ENCODE assay signal across 2 cellular contexts in the genomic region with DNA sequence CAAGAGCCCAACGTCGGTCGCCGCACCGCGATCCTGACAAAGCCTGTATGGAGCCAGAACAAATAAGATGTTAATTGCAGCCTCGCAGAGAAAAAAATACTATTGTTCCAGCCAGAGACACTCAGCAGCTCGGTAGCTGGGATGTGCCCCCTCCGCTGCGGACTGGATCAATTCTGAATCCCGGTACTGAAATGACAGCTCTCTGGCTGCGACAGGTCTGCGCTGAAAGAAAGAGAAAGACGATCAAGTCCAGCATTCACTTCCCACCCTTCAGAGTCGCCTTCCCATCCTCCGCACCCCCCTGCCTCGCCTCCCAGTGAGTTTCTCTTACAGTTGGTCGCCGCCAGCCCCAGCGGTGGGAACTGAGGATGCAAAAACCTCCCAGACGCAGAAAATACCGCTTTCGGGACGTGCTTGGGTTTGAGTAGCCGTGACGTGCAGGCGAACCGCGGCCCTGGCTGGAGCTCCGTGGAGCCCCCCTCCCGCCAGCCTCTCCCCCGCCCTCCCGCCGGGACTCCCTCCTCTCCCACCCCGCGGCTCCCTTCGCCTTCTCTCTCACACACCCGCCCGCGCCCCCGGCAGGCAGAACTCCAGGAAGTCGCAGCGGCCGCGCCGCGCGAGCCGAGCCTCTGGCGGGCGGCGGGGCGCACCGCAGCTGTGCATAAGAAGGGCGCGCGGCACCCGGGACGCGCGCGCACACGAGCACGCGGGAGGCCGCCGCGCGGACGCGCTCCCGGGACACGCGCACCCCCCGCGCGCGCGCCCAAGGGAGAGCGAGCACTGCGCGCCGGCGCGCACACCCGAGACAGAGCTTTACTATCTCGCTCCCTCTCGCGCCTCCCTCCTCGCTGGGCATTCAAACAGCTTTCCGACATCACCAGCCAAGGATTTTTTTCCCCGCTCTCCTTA.
TF ChIP-seq lines count a peak whose summit lies in the region.

A gene (plus strand): TSS at position 780 of the 909 bp plus-strand sequence. CDS start 3,394 bp downstream, outside the sequence.

TF ChIP-seq in WTC11, 78 proteins besides CTCF, POLR2A, EP300 and RAD21 (continued from another document and continues in another):
- TF ChIP-seq IRF2 (CRISPR knock-in tag; IDR thresholded peaks at IDR 0.05; ENCODE audit: borderline replicate concordance, low read depth) (no peak), SOX15 (CRISPR knock-in tag; IDR thresholded peaks at IDR 0.05) (no peak), HMGA2 (CRISPR knock-in tag; IDR thresholded peaks at IDR 0.05) (0 out of 2 replicates have a peak, but pooled peaks have one; percentile 4), ELF4 (CRISPR knock-in tag; IDR thresholded peaks at IDR 0.05; ENCODE audit: low read depth) (no peak), ZNF121 (CRISPR knock-in tag; IDR thresholded peaks at IDR 0.05) (no peak), GTF2I (CRISPR knock-in tag; conservative IDR thresholded peaks at IDR 0.05) (no peak), CREM (CRISPR knock-in tag; IDR thresholded peaks at IDR 0.05) (no peak), ZNF138 (CRISPR knock-in tag; conservative IDR thresholded peaks at IDR 0.05) (no peak), NFYB (CRISPR knock-in tag; conservative IDR thresholded peaks at IDR 0.05; ENCODE audit: low read depth) (no peak), ZNF671 (CRISPR knock-in tag; IDR thresholded peaks at IDR 0.05) (no peak), ATF1 (CRISPR knock-in tag; IDR thresholded peaks at IDR 0.05) (no peak), EMX1 (CRISPR knock-in tag; IDR thresholded peaks at IDR 0.05) (0 out of 2 replicates have a peak, but pooled peaks have one; percentile 57), ZNF232 (CRISPR knock-in tag; IDR thresholded peaks at IDR 0.05) (no peak), TEAD4 (CRISPR knock-in tag; IDR thresholded peaks at IDR 0.05) (no peak), SP1 (CRISPR knock-in tag; conservative IDR thresholded peaks at IDR 0.05) (0 out of 2 replicates have a peak, but pooled peaks have one; percentile 38), ZNF423 (CRISPR knock-in tag; IDR thresholded peaks at IDR 0.05) (peak; percentile 73), NR2C2 (CRISPR knock-in tag; IDR thresholded peaks at IDR 0.05) (no peak), ZNF317 (CRISPR knock-in tag; IDR thresholded peaks at IDR 0.05; ENCODE audit: borderline replicate concordance, low read depth) (no peak)
- TF ChIP-seq, protein P1, sequence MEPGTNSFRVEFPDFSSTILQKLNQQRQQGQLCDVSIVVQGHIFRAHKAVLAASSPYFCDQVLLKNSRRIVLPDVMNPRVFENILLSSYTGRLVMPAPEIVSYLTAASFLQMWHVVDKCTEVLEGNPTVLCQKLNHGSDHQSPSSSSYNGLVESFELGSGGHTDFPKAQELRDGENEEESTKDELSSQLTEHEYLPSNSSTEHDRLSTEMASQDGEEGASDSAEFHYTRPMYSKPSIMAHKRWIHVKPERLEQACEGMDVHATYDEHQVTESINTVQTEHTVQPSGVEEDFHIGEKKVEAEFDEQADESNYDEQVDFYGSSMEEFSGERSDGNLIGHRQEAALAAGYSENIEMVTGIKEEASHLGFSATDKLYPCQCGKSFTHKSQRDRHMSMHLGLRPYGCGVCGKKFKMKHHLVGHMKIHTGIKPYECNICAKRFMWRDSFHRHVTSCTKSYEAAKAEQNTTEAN (CRISPR knock-in tag; IDR thresholded peaks at IDR 0.05), result no peak
- TF ChIP-seq, protein P2, sequence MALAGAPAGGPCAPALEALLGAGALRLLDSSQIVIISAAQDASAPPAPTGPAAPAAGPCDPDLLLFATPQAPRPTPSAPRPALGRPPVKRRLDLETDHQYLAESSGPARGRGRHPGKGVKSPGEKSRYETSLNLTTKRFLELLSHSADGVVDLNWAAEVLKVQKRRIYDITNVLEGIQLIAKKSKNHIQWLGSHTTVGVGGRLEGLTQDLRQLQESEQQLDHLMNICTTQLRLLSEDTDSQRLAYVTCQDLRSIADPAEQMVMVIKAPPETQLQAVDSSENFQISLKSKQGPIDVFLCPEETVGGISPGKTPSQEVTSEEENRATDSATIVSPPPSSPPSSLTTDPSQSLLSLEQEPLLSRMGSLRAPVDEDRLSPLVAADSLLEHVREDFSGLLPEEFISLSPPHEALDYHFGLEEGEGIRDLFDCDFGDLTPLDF (CRISPR knock-in tag; IDR thresholded peaks at IDR 0.05), result no peak
- TF ChIP-seq, protein P3, sequence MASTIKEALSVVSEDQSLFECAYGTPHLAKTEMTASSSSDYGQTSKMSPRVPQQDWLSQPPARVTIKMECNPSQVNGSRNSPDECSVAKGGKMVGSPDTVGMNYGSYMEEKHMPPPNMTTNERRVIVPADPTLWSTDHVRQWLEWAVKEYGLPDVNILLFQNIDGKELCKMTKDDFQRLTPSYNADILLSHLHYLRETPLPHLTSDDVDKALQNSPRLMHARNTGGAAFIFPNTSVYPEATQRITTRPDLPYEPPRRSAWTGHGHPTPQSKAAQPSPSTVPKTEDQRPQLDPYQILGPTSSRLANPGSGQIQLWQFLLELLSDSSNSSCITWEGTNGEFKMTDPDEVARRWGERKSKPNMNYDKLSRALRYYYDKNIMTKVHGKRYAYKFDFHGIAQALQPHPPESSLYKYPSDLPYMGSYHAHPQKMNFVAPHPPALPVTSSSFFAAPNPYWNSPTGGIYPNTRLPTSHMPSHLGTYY (CRISPR knock-in tag; IDR thresholded peaks at IDR 0.05), result no peak; the same call in 1 of the 2 replicates
- TF ChIP-seq, protein P4, sequence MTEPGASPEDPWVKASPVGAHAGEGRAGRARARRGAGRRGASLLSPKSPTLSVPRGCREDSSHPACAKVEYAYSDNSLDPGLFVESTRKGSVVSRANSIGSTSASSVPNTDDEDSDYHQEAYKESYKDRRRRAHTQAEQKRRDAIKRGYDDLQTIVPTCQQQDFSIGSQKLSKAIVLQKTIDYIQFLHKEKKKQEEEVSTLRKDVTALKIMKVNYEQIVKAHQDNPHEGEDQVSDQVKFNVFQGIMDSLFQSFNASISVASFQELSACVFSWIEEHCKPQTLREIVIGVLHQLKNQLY (CRISPR knock-in tag; IDR thresholded peaks at IDR 0.05), result no peak
- TF ChIP-seq, protein P5, sequence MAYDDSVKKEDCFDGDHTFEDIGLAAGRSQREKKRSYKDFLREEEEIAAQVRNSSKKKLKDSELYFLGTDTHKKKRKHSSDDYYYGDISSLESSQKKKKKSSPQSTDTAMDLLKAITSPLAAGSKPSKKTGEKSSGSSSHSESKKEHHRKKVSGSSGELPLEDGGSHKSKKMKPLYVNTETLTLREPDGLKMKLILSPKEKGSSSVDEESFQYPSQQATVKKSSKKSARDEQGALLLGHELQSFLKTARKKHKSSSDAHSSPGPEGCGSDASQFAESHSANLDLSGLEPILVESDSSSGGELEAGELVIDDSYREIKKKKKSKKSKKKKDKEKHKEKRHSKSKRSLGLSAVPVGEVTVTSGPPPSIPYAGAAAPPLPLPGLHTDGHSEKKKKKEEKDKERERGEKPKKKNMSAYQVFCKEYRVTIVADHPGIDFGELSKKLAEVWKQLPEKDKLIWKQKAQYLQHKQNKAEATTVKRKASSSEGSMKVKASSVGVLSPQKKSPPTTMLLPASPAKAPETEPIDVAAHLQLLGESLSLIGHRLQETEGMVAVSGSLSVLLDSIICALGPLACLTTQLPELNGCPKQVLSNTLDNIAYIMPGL (CRISPR knock-in tag; IDR thresholded peaks at IDR 0.05), result no peak
- TF ChIP-seq, protein P6, sequence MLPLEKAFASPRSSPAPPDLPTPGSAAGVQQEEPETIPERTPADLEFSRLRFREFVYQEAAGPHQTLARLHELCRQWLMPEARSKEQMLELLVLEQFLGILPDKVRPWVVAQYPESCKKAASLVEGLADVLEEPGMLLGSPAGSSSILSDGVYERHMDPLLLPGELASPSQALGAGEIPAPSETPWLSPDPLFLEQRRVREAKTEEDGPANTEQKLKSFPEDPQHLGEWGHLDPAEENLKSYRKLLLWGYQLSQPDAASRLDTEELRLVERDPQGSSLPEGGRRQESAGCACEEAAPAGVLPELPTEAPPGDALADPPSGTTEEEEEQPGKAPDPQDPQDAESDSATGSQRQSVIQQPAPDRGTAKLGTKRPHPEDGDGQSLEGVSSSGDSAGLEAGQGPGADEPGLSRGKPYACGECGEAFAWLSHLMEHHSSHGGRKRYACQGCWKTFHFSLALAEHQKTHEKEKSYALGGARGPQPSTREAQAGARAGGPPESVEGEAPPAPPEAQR (CRISPR knock-in tag; IDR thresholded peaks at IDR 0.05), result peak; percentile 68; the same call in 1 of the 2 replicates

TF ChIP-seq in liver, 16 proteins besides CTCF, POLR2A, EP300 and RAD21 (continued from another document):
- TF ChIP-seq JUND (IDR thresholded peaks at IDR 0.05), result no peak
- TF ChIP-seq, protein P7, sequence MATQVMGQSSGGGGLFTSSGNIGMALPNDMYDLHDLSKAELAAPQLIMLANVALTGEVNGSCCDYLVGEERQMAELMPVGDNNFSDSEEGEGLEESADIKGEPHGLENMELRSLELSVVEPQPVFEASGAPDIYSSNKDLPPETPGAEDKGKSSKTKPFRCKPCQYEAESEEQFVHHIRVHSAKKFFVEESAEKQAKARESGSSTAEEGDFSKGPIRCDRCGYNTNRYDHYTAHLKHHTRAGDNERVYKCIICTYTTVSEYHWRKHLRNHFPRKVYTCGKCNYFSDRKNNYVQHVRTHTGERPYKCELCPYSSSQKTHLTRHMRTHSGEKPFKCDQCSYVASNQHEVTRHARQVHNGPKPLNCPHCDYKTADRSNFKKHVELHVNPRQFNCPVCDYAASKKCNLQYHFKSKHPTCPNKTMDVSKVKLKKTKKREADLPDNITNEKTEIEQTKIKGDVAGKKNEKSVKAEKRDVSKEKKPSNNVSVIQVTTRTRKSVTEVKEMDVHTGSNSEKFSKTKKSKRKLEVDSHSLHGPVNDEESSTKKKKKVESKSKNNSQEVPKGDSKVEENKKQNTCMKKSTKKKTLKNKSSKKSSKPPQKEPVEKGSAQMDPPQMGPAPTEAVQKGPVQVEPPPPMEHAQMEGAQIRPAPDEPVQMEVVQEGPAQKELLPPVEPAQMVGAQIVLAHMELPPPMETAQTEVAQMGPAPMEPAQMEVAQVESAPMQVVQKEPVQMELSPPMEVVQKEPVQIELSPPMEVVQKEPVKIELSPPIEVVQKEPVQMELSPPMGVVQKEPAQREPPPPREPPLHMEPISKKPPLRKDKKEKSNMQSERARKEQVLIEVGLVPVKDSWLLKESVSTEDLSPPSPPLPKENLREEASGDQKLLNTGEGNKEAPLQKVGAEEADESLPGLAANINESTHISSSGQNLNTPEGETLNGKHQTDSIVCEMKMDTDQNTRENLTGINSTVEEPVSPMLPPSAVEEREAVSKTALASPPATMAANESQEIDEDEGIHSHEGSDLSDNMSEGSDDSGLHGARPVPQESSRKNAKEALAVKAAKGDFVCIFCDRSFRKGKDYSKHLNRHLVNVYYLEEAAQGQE (IDR thresholded peaks at IDR 0.05), result no peak
- TF ChIP-seq, protein P8, sequence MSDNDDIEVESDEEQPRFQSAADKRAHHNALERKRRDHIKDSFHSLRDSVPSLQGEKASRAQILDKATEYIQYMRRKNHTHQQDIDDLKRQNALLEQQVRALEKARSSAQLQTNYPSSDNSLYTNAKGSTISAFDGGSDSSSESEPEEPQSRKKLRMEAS (IDR thresholded peaks at IDR 0.05), result no peak
- no peak for TF ChIP-seq GABPA (IDR thresholded peaks at IDR 0.05 in 1 of 2, conservative IDR thresholded peaks at IDR 0.05 in 1 of 2)
- no peak for TF ChIP-seq HNF4A (conservative IDR thresholded peaks at IDR 0.05)
- no peak for TF ChIP-seq FOXA1 (IDR thresholded peaks at IDR 0.05)
- no peak for TF ChIP-seq FOXA2 (IDR thresholded peaks at IDR 0.05)
- TF ChIP-seq SP1 (IDR thresholded peaks at IDR 0.05), result no peak
